In the genomic region with DNA sequence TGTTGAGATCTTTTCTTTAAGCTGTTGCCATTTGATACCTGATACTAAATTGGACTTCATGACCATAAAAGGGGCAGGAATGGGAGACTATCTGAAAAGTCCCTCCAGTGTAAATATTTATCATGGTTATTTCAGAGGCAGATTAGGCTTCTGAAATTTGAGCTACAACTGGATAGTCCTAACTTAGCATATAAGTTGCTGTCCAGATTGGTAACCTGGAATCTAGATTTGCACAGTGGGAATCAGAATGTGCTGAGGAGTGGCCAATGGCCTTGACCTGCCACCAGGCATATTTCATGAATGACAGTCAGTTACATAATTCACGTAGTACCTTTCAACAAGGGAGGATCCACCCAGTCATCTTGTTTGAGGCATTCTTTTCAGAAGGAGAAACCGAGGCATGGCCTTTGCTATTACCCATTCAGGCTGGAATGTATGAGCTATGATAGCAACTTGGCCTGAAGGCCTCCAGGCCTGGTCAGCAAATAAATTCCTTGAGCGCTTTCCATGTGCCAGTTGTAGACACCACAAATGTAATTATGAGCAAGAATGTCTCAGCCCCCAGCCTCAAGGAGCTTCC, we compare ENCODE assay signal across 16 cellular contexts.
A peak's percentile ranks its signal among the peaks of the same experiment; 100 is the strongest.
DNase-seq lines count a peak whose midpoint lies in the region; ATAC-seq and TF ChIP-seq lines count a peak whose summit lies in the region.
"Had no signal": no experiment of that assay in that cellular context is flagged by ENCODE, and none has a peak within 500 bp of the region (broad histone marks: within the 10 kb centered on the region; RNA-seq: fewer than 3 reads in every experiment).

No MANE protein-coding gene starts in this region.

- H3K4ac ChIP-seq in mesenchymal stem cell (ENCODE audit: low read depth in 1 of 2, low read length in 2 of 2) = no peak overlapping the region

- H3K79me1 ChIP-seq in mesenchymal stem cell (replicated peaks; ENCODE audit: low read length, poor library complexity, severe bottlenecking) = no peaks in the 10 kb centered on the region

- no peak overlapping the region for H2AFZ ChIP-seq in mesenchymal stem cell (ENCODE audit: low read depth, low read length)

- H3K36me3 ChIP-seq in gastrocnemius medialis (no peaks in the 10 kb centered on the region), mesenchymal stem cell (ENCODE audit: control insufficient read depth in 1 of 2, insufficient read depth in 2 of 2, low read depth in 1 of 2, low read length in 2 of 2) (no peaks in the 10 kb centered on the region)

- H3K27me3 ChIP-seq in gastrocnemius medialis (no peaks in the 10 kb centered on the region), dorsolateral prefrontal cortex (no peaks in the 10 kb centered on the region), mesenchymal stem cell (ENCODE audit: control insufficient read depth in 1 of 2, insufficient read depth in 1 of 2, low read length in 2 of 2) (no peaks in the 10 kb centered on the region)

- no peak overlapping the region for H2BK12ac ChIP-seq in mesenchymal stem cell (ENCODE audit: low read length in 2 of 2)

- H2BK15ac ChIP-seq in mesenchymal stem cell (ENCODE audit: low read depth, poor library complexity, severe bottlenecking) = no peak overlapping the region

- H4K91ac ChIP-seq in mesenchymal stem cell (ENCODE audit: low read length) = no peak overlapping the region

- H3K4me1 Mint-ChIP-seq in activated naive CD8-positive, alpha-beta T cell treated with anti-CD3 and anti-CD28 coated beads for 36 hours = no peaks in the 10 kb centered on the region
- H3K4me1 Mint-ChIP-seq: activated CD4-positive, alpha-beta memory T cell treated with anti-CD3 and anti-CD28 coated beads, Interleukin-2, amount 10 ng/mL, durations not matched to agents 7 days and 5 days had no signal

- no peak overlapping the region for H3K14ac ChIP-seq in mesenchymal stem cell (ENCODE audit: low read length in 2 of 2)

- no peak for TF ChIP-seq POLR2A in gastrocnemius medialis (IDR thresholded peaks at IDR 0.05)

- H3K27me3 Mint-ChIP-seq in activated naive CD8-positive, alpha-beta T cell treated with anti-CD3 and anti-CD28 coated beads for 36 hours = no peaks in the 10 kb centered on the region
- H3K27me3 Mint-ChIP-seq: activated CD4-positive, alpha-beta memory T cell treated with anti-CD3 and anti-CD28 coated beads, Interleukin-2, amount 10 ng/mL, durations not matched to agents 7 days and 5 days; natural killer cell treated with Interleukin-12 subunit alpha and Interleukin-12 subunit beta and Interleukin-15 and Interleukin-18, amount 100 ng/mL, for 72 hours had no signal

- no peak overlapping the region for H2AK5ac ChIP-seq in mesenchymal stem cell (ENCODE audit: low read length, severe bottlenecking)

- intact Hi-C loops in gastrocnemius medialis (cut with DNase I; ENCODE audit: low total_unique reads) = no loop called here
- intact Hi-C loops in dorsolateral prefrontal cortex (cut with DNase I) = no loop called here

- TF ChIP-seq CTCF in gastrocnemius medialis (IDR thresholded peaks at IDR 0.05 in 4 of 5, conservative IDR thresholded peaks at IDR 0.05 in 1 of 5) (no peak), dorsolateral prefrontal cortex (IDR thresholded peaks at IDR 0.05 in 54 of 56, conservative IDR thresholded peaks at IDR 0.05 in 2 of 56; ENCODE audit: low read depth in 1 of 56, partially characterized antibody in 56 of 56) (no peak)

- no peak overlapping the region for H3K18ac ChIP-seq in mesenchymal stem cell (ENCODE audit: low read depth in 1 of 2, low read length in 2 of 2)

- peak in 1 of 2 donors; percentile 13 for ATAC-seq in gastrocnemius medialis
- ATAC-seq: natural killer cell treated with Interleukin-12 subunit alpha and Interleukin-12 subunit beta and Interleukin-15 and Interleukin-18, amount 100 ng/mL, for 72 hours had no signal

- no peaks in the 10 kb centered on the region for H3K36me3 Mint-ChIP-seq in activated naive CD8-positive, alpha-beta T cell treated with anti-CD3 and anti-CD28 coated beads for 36 hours
- H3K36me3 Mint-ChIP-seq: natural killer cell treated with Interleukin-12 subunit alpha and Interleukin-12 subunit beta and Interleukin-15 and Interleukin-18, amount 100 ng/mL, for 72 hours had no signal

- no peak overlapping the region for H4K8ac ChIP-seq in mesenchymal stem cell (ENCODE audit: low read length)

- no peak overlapping the region for H3K4me2 ChIP-seq in mesenchymal stem cell (ENCODE audit: low read length, poor library complexity, severe bottlenecking)

- H3K9ac ChIP-seq in mesenchymal stem cell (ENCODE audit: low read length) = no peak overlapping the region

- H3K4me3 ChIP-seq in gastrocnemius medialis (no peak overlapping the region), dorsolateral prefrontal cortex (no peak overlapping the region), mesenchymal stem cell (ENCODE audit: insufficient read depth in 1 of 2, low read depth in 1 of 2, low read length in 2 of 2) (no peak overlapping the region)
- H3K4me3 ChIP-seq: lung, SK-N-MC had no signal

- H3K23ac ChIP-seq in mesenchymal stem cell (ENCODE audit: low read length in 2 of 2) = no peak overlapping the region

- H3K4me1 ChIP-seq in gastrocnemius medialis (peaks cover 30 to 37% of the 10 kb centered on the region in 2 donors), mesenchymal stem cell (ENCODE audit: control insufficient read depth, insufficient read depth, low read depth, low read length) (no peaks in the 10 kb centered on the region)

- no peak overlapping the region for H2BK120ac ChIP-seq in mesenchymal stem cell (ENCODE audit: low read depth, low read length)

- H3K9me3 ChIP-seq in gastrocnemius medialis = no peaks in the 10 kb centered on the region
- no peaks in the 10 kb centered on the region for H3K9me3 ChIP-seq in mesenchymal stem cell (ENCODE audit: control insufficient read depth, low read length)

- WGBS in mesenchymal stem cell = 82% methylated on average over 3 of the region's 3 CpGs

- H2BK5ac ChIP-seq in mesenchymal stem cell (ENCODE audit: low read depth, low read length, poor library complexity, severe bottlenecking) = no peak overlapping the region

- in situ Hi-C loops in gastrocnemius medialis (cut with MboI; ENCODE audit: low sequenced_read_pairs in 4 of 4) = no loop called here

- H3K27ac ChIP-seq in gastrocnemius medialis (peak overlapping the region; percentile 49 to 64 (median 61)), dorsolateral prefrontal cortex (no peak overlapping the region), mesenchymal stem cell (ENCODE audit: low read length, poor library complexity, severe bottlenecking) (no peak overlapping the region)
- H3K27ac ChIP-seq: SK-N-MC had no signal

- H3K9me3 Mint-ChIP-seq in activated naive CD8-positive, alpha-beta T cell treated with anti-CD3 and anti-CD28 coated beads for 36 hours = no peaks in the 10 kb centered on the region
- H3K9me3 Mint-ChIP-seq: activated CD4-positive, alpha-beta memory T cell treated with anti-CD3 and anti-CD28 coated beads, Interleukin-2, amount 10 ng/mL, durations not matched to agents 7 days and 5 days; natural killer cell treated with Interleukin-12 subunit alpha and Interleukin-12 subunit beta and Interleukin-15 and Interleukin-18, amount 100 ng/mL, for 72 hours had no signal

- H3K27ac Mint-ChIP-seq in activated naive CD8-positive, alpha-beta T cell treated with anti-CD3 and anti-CD28 coated beads for 36 hours = no peak overlapping the region
- H3K27ac Mint-ChIP-seq: activated CD4-positive, alpha-beta memory T cell treated with anti-CD3 and anti-CD28 coated beads, Interleukin-2, amount 10 ng/mL, durations not matched to agents 7 days and 5 days; natural killer cell treated with Interleukin-12 subunit alpha and Interleukin-12 subunit beta and Interleukin-15 and Interleukin-18, amount 100 ng/mL, for 72 hours had no signal

- no peak overlapping the region for H3K4me3 Mint-ChIP-seq in activated naive CD8-positive, alpha-beta T cell treated with anti-CD3 and anti-CD28 coated beads for 36 hours
- H3K4me3 Mint-ChIP-seq: activated CD4-positive, alpha-beta memory T cell treated with anti-CD3 and anti-CD28 coated beads, Interleukin-2, amount 10 ng/mL, durations not matched to agents 7 days and 5 days; natural killer cell treated with Interleukin-12 subunit alpha and Interleukin-12 subunit beta and Interleukin-15 and Interleukin-18, amount 100 ng/mL, for 72 hours had no signal

- peak; percentile 35 for DNase-seq in HuH-7.5 (ENCODE audit: low spot score)
- peak; percentile 28 for DNase-seq in NCI-H748 treated with DMSO at 0.1 percent for 48 hours (lab: John Stamatoyannopoulos, UW)
- DNase-seq in iris pigment epithelial cell (ENCODE audit: low read depth) = peak; percentile 30
- no peak for DNase-seq in gastrocnemius medialis
- DNase-seq in activated CD4-positive, alpha-beta T cell treated with anti-CD3 and anti-CD28 coated beads for 1 hour = no peak
- DNase-seq in activated naive CD8-positive, alpha-beta T cell treated with anti-CD3 and anti-CD28 coated beads for 36 hours = no peak
- no peak for DNase-seq in dorsolateral prefrontal cortex
- DNase-seq in mesenchymal stem cell = no peak
- DNase-seq: activated CD4-positive, alpha-beta memory T cell treated with anti-CD3 and anti-CD28 coated beads, Interleukin-2, amount 10 ng/mL, durations not matched to agents 7 days and 5 days; C1 segment of cervical spinal cord; NCI-H226; OCI-M1; stimulated activated CD4-positive, alpha-beta T cell treated with anti-CD3 and anti-CD28 coated beads, Interleukin-1b, Interleukin-23, amount 100 ng/mL, for 48 hours had no signal

Comparison
In these comparisons a context has a peak if more than half of its experiments do, and no peak if none do; other contexts are left out.
1. DNase-seq: peak in HuH-7.5 (single experiment), NCI-H748 treated with DMSO at 0.1 percent for 48 hours (single experiment) and iris pigment epithelial cell (single experiment); none in gastrocnemius medialis (0 of 2), activated CD4-positive, alpha-beta T cell treated with anti-CD3 and anti-CD28 coated beads for 1 hour (single experiment), activated naive CD8-positive, alpha-beta T cell treated with anti-CD3 and anti-CD28 coated beads for 36 hours (single experiment), dorsolateral prefrontal cortex (0 of 10) and mesenchymal stem cell (single experiment).
2. H3K27ac ChIP-seq: peak in gastrocnemius medialis (4 of 4); none in dorsolateral prefrontal cortex (0 of 59) and mesenchymal stem cell (single experiment).